8 cellular contexts compared by ENCODE assay signal in the genomic region with DNA sequence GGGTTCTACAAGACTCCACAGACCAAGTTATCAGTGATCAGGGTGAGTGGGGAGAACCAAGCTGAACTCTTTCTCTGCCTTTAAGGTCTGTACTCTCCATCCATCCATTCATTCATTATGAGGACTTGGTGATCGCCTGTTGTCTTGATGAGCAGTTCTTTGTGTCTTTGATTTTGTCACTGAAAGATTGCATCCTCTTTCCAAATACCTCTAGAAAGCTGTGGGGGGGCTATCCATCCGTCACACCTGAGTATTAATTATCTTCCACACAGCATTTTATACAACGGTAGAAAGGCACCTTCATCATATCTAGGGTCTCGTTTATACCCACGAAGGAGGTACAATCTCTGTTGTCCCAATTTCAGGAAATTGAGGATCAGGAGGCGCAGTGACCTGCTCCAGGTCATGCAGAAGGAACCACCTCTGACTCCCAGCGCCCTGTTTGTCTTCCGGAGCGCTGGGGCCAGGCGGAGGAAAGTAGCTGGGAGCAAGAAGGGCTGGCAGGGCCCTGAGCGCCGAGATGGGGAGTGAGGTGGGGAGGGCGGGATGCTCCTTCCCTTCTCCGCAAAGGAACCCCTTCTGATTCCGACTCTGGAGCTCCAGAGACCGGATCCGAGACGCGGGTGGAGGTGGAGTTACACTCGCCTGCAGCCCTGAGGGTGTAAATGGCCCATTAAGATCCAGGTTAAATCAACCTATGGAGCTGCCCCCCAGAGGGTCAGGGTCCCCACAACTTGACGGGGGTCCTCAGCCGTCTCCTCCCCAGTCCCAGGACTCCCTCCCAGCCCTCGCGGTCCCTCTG. TPM values are rescaled to one million over a fixed set of nuclear protein-coding genes. Genes with fewer than 3 reads are reported as not detected.
DNase-seq lines count a peak whose midpoint lies in the region; ATAC-seq and TF ChIP-seq lines count a peak whose summit lies in the region.

No MANE protein-coding gene starts in this region.

- H2BK20ac ChIP-seq in IMR-90 (ENCODE audit: low read depth, low read length): no peak overlapping the region

- H3K23ac ChIP-seq in IMR-90 (ENCODE audit: low read depth, low read length): no peak overlapping the region

- ATAC-seq in GM21526 (IDR thresholded peaks at IDR 0.05; ENCODE audit: low FRiP score, unreplicated experiment) (peak; percentile 45), IMR-90 (ENCODE audit: low read depth) (peak; percentile 59)
- no peak for ATAC-seq in natural killer cell treated with Interleukin-12 subunit alpha and Interleukin-12 subunit beta and Interleukin-15 and Interleukin-18, amount 100 ng/mL, for 72 hours

- peak; percentile 3 for DNase-seq in ELR (ENCODE audit: low read depth)
- DNase-seq in IMR-90: no peak
- DNase-seq in natural killer cell treated with Interleukin-12 subunit alpha and Interleukin-12 subunit beta and Interleukin-15 and Interleukin-18, amount 100 ng/mL, for 72 hours (ENCODE audit: low spot score): no peak
- no peak for DNase-seq in SK-N-DZ (ENCODE audit: low spot score)
- DNase-seq in activated CD8-positive, alpha-beta memory T cell treated with anti-CD3 and anti-CD28 coated beads for 24 hours: no peak
- no peak for DNase-seq in NCI-H2081 treated with DMSO at 0.1 percent for 48 hours (lab: John Stamatoyannopoulos, UW)

- H3K4me3 Mint-ChIP-seq in natural killer cell treated with Interleukin-12 subunit alpha and Interleukin-12 subunit beta and Interleukin-15 and Interleukin-18, amount 100 ng/mL, for 72 hours: peak overlapping the region; percentile 95

- no peak overlapping the region; the same call in 1 of the 2 replicates for H3K56ac ChIP-seq in IMR-90 (ENCODE audit: extremely low read depth, insufficient read depth, low read length)

- no peak overlapping the region for H2BK5ac ChIP-seq in IMR-90 (ENCODE audit: low read depth, low read length, poor library complexity, severe bottlenecking)

- intact Hi-C loops in IMR-90 (cut with micrococcal nuclease): no loop called here

- H3K9me3 ChIP-seq in IMR-90 (ENCODE audit: control insufficient read depth, insufficient read depth, low read length) (no peaks in the 10 kb centered on the region), duodenal mucosa (ENCODE audit: control insufficient read depth in 1 of 2, low read length in 2 of 2) (no peaks in the 10 kb centered on the region)

- TF ChIP-seq POLR2A in IMR-90 (IDR thresholded peaks at IDR 0.05; ENCODE audit: low read depth, low read length): no peak

- dilution Hi-C loops in IMR-90 (cut with HindIII; ENCODE audit: low sequenced_read_pairs, unreplicated experiment): no loop called here

- H2BK15ac ChIP-seq in IMR-90 (ENCODE audit: low read depth, low read length): no peak overlapping the region

- no peaks in the 10 kb centered on the region for H3K9me3 Mint-ChIP-seq in natural killer cell treated with Interleukin-12 subunit alpha and Interleukin-12 subunit beta and Interleukin-15 and Interleukin-18, amount 100 ng/mL, for 72 hours

- H3K4me1 Mint-ChIP-seq in natural killer cell treated with Interleukin-12 subunit alpha and Interleukin-12 subunit beta and Interleukin-15 and Interleukin-18, amount 100 ng/mL, for 72 hours (ENCODE audit: low read depth in 2 of 2): peaks cover 7 to 19% of the 10 kb centered on the region in 2 donors

- H2AK5ac ChIP-seq in IMR-90 (ENCODE audit: low read depth, low read length): no peak overlapping the region

- BruUV-seq in IMR-90 (replicated peaks; lab: Mats Ljungman, UMichigan): no TSS peak

- H2BK120ac ChIP-seq in IMR-90 (ENCODE audit: low read depth, low read length): no peak overlapping the region

- H3K27ac Mint-ChIP-seq in natural killer cell treated with Interleukin-12 subunit alpha and Interleukin-12 subunit beta and Interleukin-15 and Interleukin-18, amount 100 ng/mL, for 72 hours: peak overlapping the region in 1 of 2 donors; percentile 45

- no peak overlapping the region for H4K91ac ChIP-seq in IMR-90 (ENCODE audit: insufficient read depth, low read depth, low read length)

- no peak overlapping the region for H4K5ac ChIP-seq in IMR-90 (ENCODE audit: low read depth, low read length)

- TF ChIP-seq RAD21 in IMR-90 (IDR thresholded peaks at IDR 0.05; ENCODE audit: low read length): no peak

- CTCF ChIA-PET in IMR-90 (lab: Yijun Ruan, JAX): no interaction called here

- no peaks in the 10 kb centered on the region; the same call in 1 of the 2 replicates for H3K9me1 ChIP-seq in IMR-90 (ENCODE audit: insufficient read depth, low read length)

- peak overlapping the region; percentile 94 for H3K4me2 ChIP-seq in IMR-90 (ENCODE audit: low read depth, low read length)

- H3K9ac ChIP-seq in IMR-90 (ENCODE audit: low read depth, low read length) (peak overlapping the region; percentile 69; the same call in 1 of the 2 replicates), duodenal mucosa (ENCODE audit: low read depth in 1 of 2, low read length in 2 of 2) (peak overlapping the region; percentile 69 to 76)

- H3K27ac ChIP-seq in IMR-90 (ENCODE audit: insufficient read depth, low read length) (no peak overlapping the region), duodenal mucosa (ENCODE audit: low read depth, low read length) (no peak overlapping the region)

- H3K4me1 ChIP-seq in IMR-90 (ENCODE audit: control insufficient read depth, insufficient read depth, low read length) (peaks cover 5% of the 10 kb centered on the region), duodenal mucosa (ENCODE audit: control insufficient read depth in 1 of 2, insufficient read depth in 2 of 2, low read length in 2 of 2) (peaks cover 30 to 40% of the 10 kb centered on the region in 2 donors)

- no peaks in the 10 kb centered on the region for H3K79me1 ChIP-seq in IMR-90 (ENCODE audit: low read depth in 1 of 2, low read length in 2 of 2)

- H4K20me1 ChIP-seq in IMR-90 (ENCODE audit: insufficient read depth, low read length): no peaks in the 10 kb centered on the region

- in situ Hi-C loops in IMR-90 (cut with MboI; ENCODE audit: low sequenced_read_pairs): loop anchor here (25.0 kb wide), 2 partner anchors 338 to 463 kb away; no protein-coding TSS in a partner anchor

- WGBS in IMR-90 (ENCODE audit: extremely low coverage in 2 of 2, insufficient read length in 1 of 2), 2 experiments: 0% methylated on average over 3 of the region's 24 CpGs; no CpG with 5 or more reads in 1 of the 2 experiments

- POLR2A ChIA-PET in IMR-90 (lab: Charles Lee; ENCODE audit: unreplicated experiment): no interaction called here

- no peaks in the 10 kb centered on the region for H3K27me3 Mint-ChIP-seq in natural killer cell treated with Interleukin-12 subunit alpha and Interleukin-12 subunit beta and Interleukin-15 and Interleukin-18, amount 100 ng/mL, for 72 hours

- no peaks in the 10 kb centered on the region for H3K36me3 ChIP-seq in IMR-90 (ENCODE audit: control insufficient read depth, insufficient read depth, low read length)
- H3K36me3 ChIP-seq in duodenal mucosa (ENCODE audit: control insufficient read depth in 1 of 2, insufficient read depth in 2 of 2, low read length in 2 of 2): no peaks in the 10 kb centered on the region

- H3K4me3 ChIP-seq in IMR-90 (ENCODE audit: insufficient read depth, low read depth, low read length): peak overlapping the region; percentile 78
- peak overlapping the region; percentile 77 to 80 for H3K4me3 ChIP-seq in duodenal mucosa (ENCODE audit: low read depth in 1 of 2, low read length in 2 of 2)

- H2AK9ac ChIP-seq in IMR-90 (replicated peaks; ENCODE audit: low read depth, low read length, poor library complexity): no peak overlapping the region

- H3K27me3 ChIP-seq in IMR-90 (ENCODE audit: control insufficient read depth, insufficient read depth, low read length) (no peaks in the 10 kb centered on the region; the same call in 1 of the 2 replicates), duodenal mucosa (ENCODE audit: control insufficient read depth in 1 of 2, insufficient read depth in 2 of 2, low read length in 2 of 2) (no peaks in the 10 kb centered on the region)

- H3K36me3 Mint-ChIP-seq in natural killer cell treated with Interleukin-12 subunit alpha and Interleukin-12 subunit beta and Interleukin-15 and Interleukin-18, amount 100 ng/mL, for 72 hours: no peaks in the 10 kb centered on the region

- no peak for TF ChIP-seq CTCF in IMR-90 (conservative IDR thresholded peaks at IDR 0.05; ENCODE audit: low read depth, low read length)

- H4K8ac ChIP-seq in IMR-90 (ENCODE audit: low read depth in 2 of 2, low read length in 2 of 2): peak overlapping the region in 1 of 2 experiments; percentile 42; a peak in 2 of 4 replicates

- no peak overlapping the region for H3K18ac ChIP-seq in IMR-90 (ENCODE audit: low read depth, low read length)

- H2AFZ ChIP-seq in IMR-90 (replicated peaks; ENCODE audit: low read length, poor library complexity): peak overlapping the region; percentile 94

- no peak overlapping the region for H3K4ac ChIP-seq in IMR-90 (ENCODE audit: low read depth, low read length)

- no peak overlapping the region for H3K14ac ChIP-seq in IMR-90 (replicated peaks; ENCODE audit: low read depth, low read length)

TF ChIP-seq in IMR-90, 13 proteins besides CTCF, POLR2A, EP300 and RAD21 (continues in another document):
- TF ChIP-seq CEBPB (IDR thresholded peaks at IDR 0.05; ENCODE audit: low read depth, low read length) (no peak), MAFK (IDR thresholded peaks at IDR 0.05; ENCODE audit: low read depth, low read length) (no peak), MXI1 (IDR thresholded peaks at IDR 0.05; ENCODE audit: borderline replicate concordance, low read depth, low read length) (no peak), RFX5 (IDR thresholded peaks at IDR 0.05; ENCODE audit: low read depth, low read length) (no peak), BHLHE40 (IDR thresholded peaks at IDR 0.05; ENCODE audit: low read depth, low read length) (no peak), MAZ (IDR thresholded peaks at IDR 0.05; ENCODE audit: borderline replicate concordance, low read depth, low read length) (no peak), SMC3 (IDR thresholded peaks at IDR 0.05; ENCODE audit: low read depth, low read length) (no peak)

RNA-seq across cellular contexts. Expression of a gene that starts 0.6 kb away (rescaled TPM):
- 4.4 and 4.5 TPM in 2 replicates for total RNA-seq in IMR-90 (2012; rRNA removed)
- 6.1 and 6.9 TPM in 2 replicates for polyA plus RNA-seq in IMR-90 (2012; rRNA removed)
- polyA plus RNA-seq in IMR-90 (2012; cell fraction: cytosol; rRNA removed): 3.0 and 4.0 TPM in 2 replicates
- polyA plus RNA-seq in IMR-90 (2012; cell fraction: nucleus; rRNA removed; ENCODE audit: low replicate concordance): 3.9 and 7.6 TPM in 2 replicates
- 1 to 10 TPM; 8.7 TPM for total RNA-seq in natural killer cell treated with Interleukin-12 subunit alpha and Interleukin-12 subunit beta and Interleukin-15 and Interleukin-18, amount 100 ng/mL, for 72 hours
- polyA plus RNA-seq in SK-N-DZ (2014; cell fraction: cytosol; rRNA removed): 20.5 and 21.7 TPM in 2 replicates
- 11.1 and 15.8 TPM in 2 replicates for polyA plus RNA-seq in SK-N-DZ (2014; cell fraction: nucleus; rRNA removed)

RNA-seq across cellular contexts. Expression of a gene that starts 52.3 kb away (rescaled TPM):
- 27.2 and 38.3 TPM in 2 replicates for total RNA-seq in IMR-90 (2012; rRNA removed)
- polyA plus RNA-seq in IMR-90 (2012; rRNA removed): 51.2 and 55.5 TPM in 2 replicates
- polyA plus RNA-seq in IMR-90 (2012; cell fraction: cytosol; rRNA removed): 44.3 and 53.4 TPM in 2 replicates
- 130 and 132 TPM in 2 replicates for polyA plus RNA-seq in IMR-90 (2012; cell fraction: nucleus; rRNA removed; ENCODE audit: low replicate concordance)
- total RNA-seq in natural killer cell treated with Interleukin-12 subunit alpha and Interleukin-12 subunit beta and Interleukin-15 and Interleukin-18, amount 100 ng/mL, for 72 hours: 10 to 100 TPM; 29.8 to 65.9 TPM
- polyA plus RNA-seq in SK-N-DZ (2014; cell fraction: cytosol; rRNA removed): 23.9 and 309 TPM in 2 replicates
- 56.3 and 63.4 TPM in 2 replicates for polyA plus RNA-seq in SK-N-DZ (2014; cell fraction: nucleus; rRNA removed)

Comparison
In these comparisons a context has a peak if more than half of its experiments do, and no peak if none do; other contexts are left out.
1. ATAC-seq: peak in GM21526 (single experiment) and IMR-90 (single experiment); none in natural killer cell treated with Interleukin-12 subunit alpha and Interleukin-12 subunit beta and Interleukin-15 and Interleukin-18, amount 100 ng/mL, for 72 hours (0 of 2).